ENCODE assay signal across 11 cellular contexts in genomic region chr6:16576391-16577368, GRCh38.
A peak's percentile ranks its signal among the peaks of the same experiment; 100 is the strongest.
DNase-seq lines count a peak whose midpoint lies in the region; ATAC-seq and TF ChIP-seq lines count a peak whose summit lies in the region.
"Had no signal": no experiment of that assay in that cellular context is flagged by ENCODE, and none has a peak within 500 bp of the region (broad histone marks: within the 10 kb centered on the region; RNA-seq: fewer than 3 reads in every experiment).

No MANE protein-coding gene starts in this region.

- DNase-seq in NCI-H1417 (lab: John Stamatoyannopoulos, UW) (peak; percentile 7 to 19 (median 8)), NCI-H1417 treated with DMSO at 0.1 percent for 48 hours (lab: John Stamatoyannopoulos, UW) (no peak), NCI-H524 treated with DMSO at 0.1 percent for 48 hours (lab: John Stamatoyannopoulos, UW) (peak; percentile 17), psoas muscle (no peak), ovary (no peak)
- no peak for DNase-seq in stimulated activated CD4-positive, alpha-beta T cell treated with anti-CD3 and anti-CD28 coated beads, Interleukin-15, amount 100 ng/mL, for 24 hours
- DNase-seq: activated T-cell treated with anti-CD3 and anti-CD28 coated beads for 4 hours, H9, nephron progenitor cell had no signal

- TF ChIP-seq POLR2A in ovary (IDR thresholded peaks at IDR 0.05), result no peak

- H3K27me3 ChIP-seq in psoas muscle (ENCODE audit: insufficient read depth in 3 of 3, low read length in 2 of 3) (no peaks in the 10 kb centered on the region), ovary (no peaks in the 10 kb centered on the region)

- TF ChIP-seq CTCF in psoas muscle (IDR thresholded peaks at IDR 0.05) (no peak), ovary (IDR thresholded peaks at IDR 0.05) (no peak)

- intact Hi-C loops in psoas muscle (cut with DNase I) (no loop called here), ovary (cut with DNase I) (no loop called here)

- H3K4me1 ChIP-seq in psoas muscle (no peaks in the 10 kb centered on the region), ovary (ENCODE audit: insufficient read depth) (no peaks in the 10 kb centered on the region)

- ATAC-seq in HG02759 (IDR thresholded peaks at IDR 0.05; ENCODE audit: unreplicated experiment) (peak; percentile 91), psoas muscle (peak in 3 of 4 donors; percentile 65 to 78 (median 72)), HG03097 (IDR thresholded peaks at IDR 0.05; ENCODE audit: low FRiP score, unreplicated experiment) (no peak)

- H3K9me3 ChIP-seq in psoas muscle, result no peaks in the 10 kb centered on the region
- H3K9me3 ChIP-seq in ovary, result no peaks in the 10 kb centered on the region

- H3K4me3 ChIP-seq in psoas muscle (no peak overlapping the region), ovary (no peak overlapping the region)

- H3K27ac ChIP-seq in psoas muscle (no peak overlapping the region), ovary (no peak overlapping the region)

- TF ChIP-seq EP300 in ovary (IDR thresholded peaks at IDR 0.05), result no peak

- WGBS in psoas muscle, 3 donors, result 66 to 88% (median 71%) methylated on average over 9 of the region's 9 CpGs
- WGBS in ovary, 3 donors, result 89 to 92% (median 91%) methylated on average over 9 of the region's 9 CpGs

- H3K36me3 ChIP-seq in psoas muscle (ENCODE audit: insufficient read depth in 1 of 2, low read depth in 1 of 2) (no peaks in the 10 kb centered on the region), ovary (no peaks in the 10 kb centered on the region)

Comparison
In these comparisons a context has a peak if more than half of its experiments do, and no peak if none do; other contexts are left out.
1. DNase-seq: peak in NCI-H1417 (3 of 3) and NCI-H524 treated with DMSO at 0.1 percent for 48 hours (single experiment); none in NCI-H1417 treated with DMSO at 0.1 percent for 48 hours (single experiment), psoas muscle (0 of 2), ovary (0 of 5) and stimulated activated CD4-positive, alpha-beta T cell treated with anti-CD3 and anti-CD28 coated beads, Interleukin-15, amount 100 ng/mL, for 24 hours (single experiment).